ENCODE assay signal across 10 cellular contexts in the genomic region with DNA sequence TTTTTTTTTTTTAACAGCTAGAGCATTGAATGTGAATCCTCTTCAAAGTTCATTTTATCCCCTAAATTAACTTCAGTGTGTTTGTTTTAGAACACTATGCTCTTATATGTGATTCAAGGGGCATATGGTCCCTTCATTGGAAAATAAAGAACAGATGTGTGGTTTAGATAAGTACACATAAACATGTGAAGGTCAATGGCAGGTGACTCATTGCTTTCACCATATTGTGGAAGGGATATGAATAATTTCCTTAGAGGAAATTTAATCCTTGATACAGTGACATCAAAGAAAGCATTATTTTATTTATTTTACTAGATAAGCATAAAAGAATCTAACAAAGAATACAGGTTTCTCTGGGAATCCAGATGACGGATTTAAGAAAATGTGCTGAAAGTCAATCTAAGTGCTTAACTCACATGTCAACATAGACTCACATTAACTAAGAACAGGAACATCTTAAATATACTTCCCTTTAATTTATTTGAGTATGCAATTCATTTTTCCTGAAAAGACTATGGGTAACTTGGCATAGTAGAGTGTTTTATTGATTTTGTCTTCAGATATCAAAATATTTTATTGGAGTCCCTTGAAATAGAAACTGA.
DNase-seq lines count a peak whose midpoint lies in the region; ATAC-seq and TF ChIP-seq lines count a peak whose summit lies in the region.
"Had no signal": no experiment of that assay in that cellular context is flagged by ENCODE, and none has a peak within 500 bp of the region (broad histone marks: within the 10 kb centered on the region; RNA-seq: fewer than 3 reads in every experiment).

No MANE protein-coding gene starts in this region.

- H2AFZ ChIP-seq in GM23248 (no peak overlapping the region), mammary epithelial cell (ENCODE audit: low read depth, low read length) (no peak overlapping the region), osteoblast (ENCODE audit: low read length) (no peak overlapping the region)

- intact Hi-C loops in mammary epithelial cell (cut with micrococcal nuclease) (no loop called here), ovary (cut with DNase I) (no loop called here)

- H4K20me1 ChIP-seq in GM23248 (ENCODE audit: insufficient read depth) (no peaks in the 10 kb centered on the region), mammary epithelial cell (ENCODE audit: insufficient read depth, low read length) (no peaks in the 10 kb centered on the region), osteoblast (ENCODE audit: insufficient read depth, low read length) (no peaks in the 10 kb centered on the region)

- no peak for TF ChIP-seq EP300 in ovary (IDR thresholded peaks at IDR 0.05)

- H3K4me2 ChIP-seq in GM23248 (ENCODE audit: unreplicated experiment) = no peak overlapping the region
- H3K4me2 ChIP-seq in mammary epithelial cell (ENCODE audit: insufficient read depth, low read depth, low read length) = peak overlapping the region; percentile 23
- no peak overlapping the region for H3K4me2 ChIP-seq in osteoblast (ENCODE audit: insufficient read depth, low read length)

- no peaks in the 10 kb centered on the region for H3K79me2 ChIP-seq in GM23248 (ENCODE audit: insufficient read depth)
- no peaks in the 10 kb centered on the region for H3K79me2 ChIP-seq in mammary epithelial cell (ENCODE audit: insufficient read depth, low read length)
- no peaks in the 10 kb centered on the region for H3K79me2 ChIP-seq in osteoblast (ENCODE audit: insufficient read depth, low read length)

- in situ Hi-C loops in GM23248 (cut with MboI) (no loop called here), mammary epithelial cell (cut with MboI; ENCODE audit: low sequenced_read_pairs in 2 of 2) (no loop called here), GM13976 (cut with MboI; ENCODE audit: low sequenced_read_pairs, unreplicated experiment) (no loop called here)

- no peaks in the 10 kb centered on the region for H3K9me3 ChIP-seq in GM23248 (ENCODE audit: low read depth)
- no peaks in the 10 kb centered on the region for H3K9me3 ChIP-seq in mammary epithelial cell (replicated peaks; ENCODE audit: insufficient read depth, low read length)
- no peaks in the 10 kb centered on the region for H3K9me3 ChIP-seq in osteoblast (ENCODE audit: low read depth, low read length)
- no peaks in the 10 kb centered on the region for H3K9me3 ChIP-seq in ovary

- peak; percentile 68 for DNase-seq in GM23248
- DNase-seq in NCI-H226 = peak; percentile 68
- DNase-seq in mammary epithelial cell = peak; percentile 76
- DNase-seq in osteoblast (ENCODE audit: insufficient read length, low spot score, missing footprints) = peak; percentile 66
- no peak for DNase-seq in GM13976 (ENCODE audit: low spot score)
- no peak for DNase-seq in ovary
- DNase-seq: activated T-cell treated with anti-CD3 and anti-CD28 coated beads, Interleukin-2, amount 50 U/mL, for 1 hour; effector memory CD8-positive, alpha-beta T cell had no signal

- TF ChIP-seq POLR2A in ovary (IDR thresholded peaks at IDR 0.05) = no peak

- H3F3A ChIP-seq in GM23248 (ENCODE audit: insufficient read depth) = peaks cover 6% of the 10 kb centered on the region; the same call in 1 of the 2 replicates

- CTCF ChIA-PET in mammary epithelial cell (lab: Charles Lee; ENCODE audit: low non-redundant PET) = no interaction called here

- TF ChIP-seq CTCF in mammary epithelial cell (conservative IDR thresholded peaks at IDR 0.05 in 1 of 2, IDR thresholded peaks at IDR 0.05 in 1 of 2; ENCODE audit: extremely low read depth in 1 of 2, insufficient read depth in 1 of 2, low read depth in 1 of 2, low read length in 2 of 2) = no peak
- no peak for TF ChIP-seq CTCF in osteoblast (IDR thresholded peaks at IDR 0.05; ENCODE audit: extremely low read depth, low read depth, low read length)
- no peak for TF ChIP-seq CTCF in GM13976 (IDR thresholded peaks at IDR 0.05; ENCODE audit: borderline replicate concordance, control extremely low read depth, extremely low read depth, insufficient read depth, missing control alignments)
- TF ChIP-seq CTCF in ovary (IDR thresholded peaks at IDR 0.05) = no peak

- dilution Hi-C loops in mammary epithelial cell (cut with HindIII; ENCODE audit: low sequenced_read_pairs) = no loop called here

- WGBS in GM23248 (ENCODE audit: low coverage in 1 of 2, low lambda C conversion rate in 2 of 2, missing lambda C conversion rate in 2 of 2), 2 experiments = 0 to 8% methylated on average over 1 of the region's 1 CpG
- 59% methylated on average over 1 of the region's 1 CpG for WGBS in mammary epithelial cell (ENCODE audit: low coverage, missing lambda C conversion rate)
- 68 to 75% (median 69%) methylated on average over 1 of the region's 1 CpG for WGBS in ovary, 3 donors

- H3K36me3 ChIP-seq in GM23248 (ENCODE audit: low read depth) = no peaks in the 10 kb centered on the region
- H3K36me3 ChIP-seq in mammary epithelial cell (ENCODE audit: insufficient read depth, low read length) = no peaks in the 10 kb centered on the region
- no peaks in the 10 kb centered on the region for H3K36me3 ChIP-seq in osteoblast (ENCODE audit: insufficient read depth, low read length)
- no peaks in the 10 kb centered on the region for H3K36me3 ChIP-seq in ovary

- H3K9ac ChIP-seq in GM23248 (no peak overlapping the region), mammary epithelial cell (ENCODE audit: insufficient read depth, low read length) (no peak overlapping the region)

- H3K4me3 ChIP-seq in GM23248 (no peak overlapping the region), mammary epithelial cell (replicated peaks in 1 of 3; ENCODE audit: insufficient read depth in 1 of 3, low read depth in 2 of 3, low read length in 3 of 3) (no peak overlapping the region), osteoblast (ENCODE audit: insufficient read depth, low read length) (no peak overlapping the region), ovary (no peak overlapping the region)

- H3K27me3 ChIP-seq in GM23248 (replicated peaks; ENCODE audit: insufficient read depth) (peaks cover 40% of the 10 kb centered on the region), mammary epithelial cell (ENCODE audit: insufficient read depth, low read length) (no peaks in the 10 kb centered on the region), osteoblast (ENCODE audit: insufficient read depth, low read length) (no peaks in the 10 kb centered on the region), ovary (no peaks in the 10 kb centered on the region)

- H3K4me1 ChIP-seq in GM23248 (ENCODE audit: insufficient read depth) (peaks cover 17% of the 10 kb centered on the region; the same call in 1 of the 2 replicates), mammary epithelial cell (ENCODE audit: insufficient read depth, low read length) (peaks cover 11% of the 10 kb centered on the region), osteoblast (ENCODE audit: insufficient read depth, low read length) (peaks cover 24% of the 10 kb centered on the region), ovary (ENCODE audit: insufficient read depth) (no peaks in the 10 kb centered on the region)

- H3K9me2 ChIP-seq in GM23248 (ENCODE audit: insufficient read depth) = no peaks in the 10 kb centered on the region

- H3K27ac ChIP-seq in GM23248 (no peak overlapping the region), mammary epithelial cell (ENCODE audit: insufficient read depth, low read depth, low read length) (no peak overlapping the region), osteoblast (ENCODE audit: low read depth, low read length) (peak overlapping the region; percentile 51), ovary (no peak overlapping the region)

- no peak for ATAC-seq in GM19455 (IDR thresholded peaks at IDR 0.05; ENCODE audit: unreplicated experiment)
- no peak for ATAC-seq in HG03442 (IDR thresholded peaks at IDR 0.05; ENCODE audit: unreplicated experiment)
- ATAC-seq: effector memory CD8-positive, alpha-beta T cell had no signal

- no TSS peak for BruUV-seq in mammary epithelial cell (replicated peaks; lab: Mats Ljungman, UMichigan)

Comparison
In these comparisons a context has a peak if more than half of its experiments do, and no peak if none do; other contexts are left out.
1. DNase-seq: peak in GM23248 (single experiment), NCI-H226 (single experiment), mammary epithelial cell (single experiment) and osteoblast (single experiment); none in GM13976 (single experiment) and ovary (0 of 5).